In the genomic region with DNA sequence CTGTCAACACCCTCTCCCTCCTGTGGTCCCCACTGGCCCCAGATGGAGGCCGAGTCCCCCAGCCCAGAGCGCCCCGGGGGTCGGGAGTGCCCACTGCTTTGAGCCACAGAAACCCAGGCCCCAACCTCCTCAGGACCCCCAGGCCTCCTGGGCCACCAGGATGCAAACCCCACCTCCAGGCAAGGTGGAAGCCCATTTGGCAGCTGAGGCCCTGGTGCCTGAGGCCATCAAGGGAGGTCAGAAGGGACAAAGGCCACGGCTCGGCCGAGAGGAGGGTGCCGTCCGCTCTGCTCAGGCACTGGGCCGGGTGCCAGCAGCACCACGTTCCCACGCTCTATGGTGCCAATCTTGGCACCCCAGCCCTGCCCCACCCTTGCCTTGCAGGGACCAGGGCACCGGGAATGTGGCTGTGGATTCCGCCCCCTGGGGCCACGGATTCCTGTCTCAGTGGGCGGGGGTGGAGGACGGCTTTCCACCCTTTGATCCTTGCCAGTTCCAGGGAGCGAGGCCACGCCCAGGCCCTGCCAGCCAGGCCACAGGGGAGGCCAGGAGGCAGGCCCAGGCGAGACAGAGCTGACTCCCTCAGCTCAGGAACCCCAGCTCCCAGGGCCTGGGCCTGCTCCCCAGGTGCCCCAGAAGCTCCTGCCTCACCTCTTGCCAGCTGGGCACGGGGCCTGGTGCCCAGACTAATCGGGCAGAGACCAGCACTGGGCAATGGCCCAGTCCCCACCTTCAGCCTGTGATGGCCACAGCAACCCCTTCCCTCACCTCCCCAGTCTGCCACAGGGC, we compare ENCODE assay signal across 8 cellular contexts. TPM values are rescaled to one million over a fixed set of nuclear protein-coding genes. Genes with fewer than 3 reads are reported as not detected.
DNase-seq lines count a peak whose midpoint lies in the region; ATAC-seq and TF ChIP-seq lines count a peak whose summit lies in the region.

No MANE protein-coding gene starts in this region.

- H3K27ac Mint-ChIP-seq in immature natural killer cell, result peak overlapping the region in 5 of 6 donors; percentile 53 to 64 (median 57)
- peak overlapping the region; percentile 79 for H3K27ac Mint-ChIP-seq in stimulated activated memory B cell treated with anti-CD40 and anti-IgM and Interleukin-4, amounts not matched to agents 10 μg/mL and 1 μg/mL and 100 μg/mL, for 72 hours

- H3K4me1 Mint-ChIP-seq in immature natural killer cell, result peaks cover 3 to 20% of the 10 kb centered on the region in 2 donors
- peaks cover 48% of the 10 kb centered on the region for H3K4me1 Mint-ChIP-seq in stimulated activated memory B cell treated with anti-CD40 and anti-IgM and Interleukin-4, amounts not matched to agents 10 μg/mL and 1 μg/mL and 100 μg/mL, for 72 hours

- DNase-seq in HK-2 (ENCODE audit: unreplicated experiment) (peak; percentile 92), WERI-Rb-1 (no peak), immature natural killer cell (no peak), NCI-H1436 treated with DMSO at 0.1 percent for 48 hours (lab: John Stamatoyannopoulos, UW) (no peak), NCI-H774 (lab: John Stamatoyannopoulos, UW) (no peak)

- H3K9me3 ChIP-seq in WERI-Rb-1 (ENCODE audit: severe bottlenecking), result no peaks in the 10 kb centered on the region

- H3K9me3 Mint-ChIP-seq in immature natural killer cell, result no peaks in the 10 kb centered on the region
- H3K9me3 Mint-ChIP-seq in stimulated activated memory B cell treated with anti-CD40 and anti-IgM and Interleukin-4, amounts not matched to agents 10 μg/mL and 1 μg/mL and 100 μg/mL, for 72 hours, result no peaks in the 10 kb centered on the region

- H3K4me3 Mint-ChIP-seq in immature natural killer cell, result peak overlapping the region in 3 of 5 donors; percentile 47 to 81 (median 52)
- no peak overlapping the region for H3K4me3 Mint-ChIP-seq in stimulated activated memory B cell treated with anti-CD40 and anti-IgM and Interleukin-4, amounts not matched to agents 10 μg/mL and 1 μg/mL and 100 μg/mL, for 72 hours

- no peak for ATAC-seq in stimulated activated memory B cell treated with anti-CD40 and anti-IgM and Interleukin-4, amounts not matched to agents 10 μg/mL and 1 μg/mL and 100 μg/mL, for 72 hours
- no peak for ATAC-seq in HG03521 (IDR thresholded peaks at IDR 0.05; ENCODE audit: unreplicated experiment)
- ATAC-seq in HG02678 (IDR thresholded peaks at IDR 0.05; ENCODE audit: unreplicated experiment), result no peak

- peak overlapping the region; percentile 79 for H3K27ac ChIP-seq in WERI-Rb-1

- peaks cover 0 to 2% (median 0%) of the 10 kb centered on the region in 3 donors for H3K36me3 Mint-ChIP-seq in immature natural killer cell
- H3K36me3 Mint-ChIP-seq in stimulated activated memory B cell treated with anti-CD40 and anti-IgM and Interleukin-4, amounts not matched to agents 10 μg/mL and 1 μg/mL and 100 μg/mL, for 72 hours, result no peaks in the 10 kb centered on the region

- no peaks in the 10 kb centered on the region for H3K36me3 ChIP-seq in WERI-Rb-1

- H3K4me3 ChIP-seq in WERI-Rb-1 (ENCODE audit: low read depth, low read length), result no peak overlapping the region

- peaks cover 0 to 7% (median 2%) of the 10 kb centered on the region in 3 donors for H3K27me3 Mint-ChIP-seq in immature natural killer cell (ENCODE audit: low read depth in 3 of 3)
- H3K27me3 Mint-ChIP-seq in stimulated activated memory B cell treated with anti-CD40 and anti-IgM and Interleukin-4, amounts not matched to agents 10 μg/mL and 1 μg/mL and 100 μg/mL, for 72 hours, result peaks cover 20% of the 10 kb centered on the region

- TF ChIP-seq CTCF in WERI-Rb-1 (IDR thresholded peaks at IDR 0.05; ENCODE audit: low read depth, low read length), result no peak

- no peaks in the 10 kb centered on the region for H3K27me3 ChIP-seq in WERI-Rb-1 (ENCODE audit: insufficient read depth, low read depth, severe bottlenecking)

RNA-seq across cellular contexts. Expression of a gene that starts 26.3 kb away (rescaled TPM):
- polyA plus RNA-seq in immature natural killer cell, result 10 to 100 TPM in 1 of 3 donors, 1 to 10 TPM in 2; 5.8 to 25.6 (median 8.4) TPM
